ENCODE assay signal across 15 cellular contexts in the genomic region with DNA sequence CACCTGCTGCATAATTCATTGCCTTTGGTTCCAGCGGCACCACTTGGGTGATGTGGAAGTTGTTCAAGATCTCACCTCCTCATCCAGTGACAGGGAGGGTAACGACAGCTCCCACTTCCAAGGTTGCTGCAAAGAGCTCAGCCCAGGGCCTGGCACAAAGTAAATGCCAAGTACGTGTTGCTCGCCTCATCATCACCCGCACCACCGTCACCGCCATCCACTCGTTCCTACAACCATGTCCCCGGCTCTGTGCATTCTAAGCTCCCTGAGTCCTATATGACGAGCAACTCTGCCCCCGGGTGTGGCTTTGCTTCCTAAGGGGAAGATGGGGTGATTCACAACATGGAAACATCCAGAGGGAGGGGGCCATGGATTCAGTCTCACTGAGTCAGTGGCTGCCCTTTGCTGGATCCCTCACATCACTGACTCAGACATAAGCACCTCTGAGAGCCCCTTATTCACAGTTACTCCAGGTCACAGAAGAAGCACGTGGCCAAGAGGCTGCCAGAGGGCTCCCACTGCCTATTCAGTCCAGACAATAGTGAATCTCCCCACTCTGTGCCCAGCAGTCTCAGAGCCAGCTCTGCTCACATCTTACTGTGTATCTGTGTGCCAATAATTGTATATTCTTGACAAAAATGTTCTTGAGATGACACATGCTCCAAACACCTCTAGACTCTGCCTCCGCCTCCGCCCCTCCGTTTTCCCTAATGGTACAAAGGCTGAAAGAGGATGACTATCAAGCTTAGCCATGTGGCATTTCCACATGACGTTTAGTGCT.
DNase-seq lines count a peak whose midpoint lies in the region; ATAC-seq and TF ChIP-seq lines count a peak whose summit lies in the region.
"Had no signal": no experiment of that assay in that cellular context is flagged by ENCODE, and none has a peak within 500 bp of the region (broad histone marks: within the 10 kb centered on the region; RNA-seq: fewer than 3 reads in every experiment).

No MANE protein-coding gene starts in this region.

- TF ChIP-seq CTCF in RWPE1 (conservative IDR thresholded peaks at IDR 0.05; ENCODE audit: low read depth): no peak
- no peak for TF ChIP-seq CTCF in foreskin keratinocyte (conservative IDR thresholded peaks at IDR 0.05)

- POLR2A ChIA-PET in RWPE1 (lab: Yijun Ruan, JAX; ENCODE audit: low non-redundant PET): interaction anchor here (0.7 kb wide), 1 partner anchor 7 kb away, joined by 3 read pairs; no protein-coding TSS in a partner anchor

- DNase-seq in EH (ENCODE audit: low read depth) (peak; percentile 84), RWPE1 (ENCODE audit: low spot score) (peak; percentile 24), foreskin keratinocyte (peak; percentile 39 to 88), LoVo (ENCODE audit: low spot score) (no peak)
- no peak for DNase-seq in stimulated activated CD4-positive, alpha-beta T cell treated with anti-CD3 and anti-CD28 coated beads, Interleukin-4, amount 100 ng/mL, for 1 hour
- DNase-seq: CD4-positive, alpha-beta memory T cell; NCI-H1694 treated with DMSO at 0.1 percent for 48 hours; NCI-H748 treated with DMSO at 0.1 percent for 48 hours; Right ventricle myocardium superior; stimulated activated naive B cell treated with anti-CD40 and anti-IgM and Interleukin-4, amounts not matched to agents 10 μg/mL and 1 μg/mL and 100 μg/mL, for 72 hours had no signal

- no peak overlapping the region for H3K9ac ChIP-seq in skeletal muscle satellite cell (ENCODE audit: low read depth, low read length)

- no peaks in the 10 kb centered on the region for H3K9me3 ChIP-seq in skeletal muscle satellite cell (replicated peaks; ENCODE audit: low read length)

- no peaks in the 10 kb centered on the region for H3K27me3 ChIP-seq in foreskin keratinocyte
- H3K27me3 ChIP-seq in skeletal muscle satellite cell (ENCODE audit: control insufficient read depth, insufficient read depth, low read length): no peaks in the 10 kb centered on the region

- peak; percentile 92 for ATAC-seq in foreskin keratinocyte
- no peak for ATAC-seq in HG02852 (IDR thresholded peaks at IDR 0.05; ENCODE audit: unreplicated experiment)
- ATAC-seq in HG03108 (IDR thresholded peaks at IDR 0.05; ENCODE audit: unreplicated experiment): no peak
- ATAC-seq: activated naive CD4-positive, alpha-beta T cell treated with anti-CD3 and anti-CD28 coated beads, Interleukin-2, amount 50 U/mL, for 72 hours; HepG2; stimulated activated naive B cell treated with anti-CD40 and anti-IgM and Interleukin-4, amounts not matched to agents 10 μg/mL and 1 μg/mL and 100 μg/mL, for 72 hours had no signal

- no peak overlapping the region for H3K4me3 ChIP-seq in skeletal muscle satellite cell (ENCODE audit: low read length)

- CTCF ChIA-PET in RWPE1 (lab: Yijun Ruan, JAX): no interaction called here

- no peaks in the 10 kb centered on the region for H3K36me3 ChIP-seq in skeletal muscle satellite cell (ENCODE audit: insufficient read depth, low read length)

- H3K27ac ChIP-seq in RWPE1 (no peak overlapping the region), foreskin keratinocyte (no peak overlapping the region)

- H3K4me1 ChIP-seq in foreskin keratinocyte (no peaks in the 10 kb centered on the region), skeletal muscle satellite cell (ENCODE audit: control insufficient read depth, insufficient read depth, low read length) (peaks cover 15% of the 10 kb centered on the region)

- H3K4me2 ChIP-seq in skeletal muscle satellite cell (ENCODE audit: low read length): peak overlapping the region; percentile 42

Comparison
In these comparisons a context has a peak if more than half of its experiments do, and no peak if none do; other contexts are left out.
1. DNase-seq: peak in EH (single experiment), RWPE1 (single experiment) and foreskin keratinocyte (2 of 2); none in stimulated activated CD4-positive, alpha-beta T cell treated with anti-CD3 and anti-CD28 coated beads, Interleukin-4, amount 100 ng/mL, for 1 hour (single experiment) and LoVo (single experiment).